8 cellular contexts compared by ENCODE assay signal in the genomic region with DNA sequence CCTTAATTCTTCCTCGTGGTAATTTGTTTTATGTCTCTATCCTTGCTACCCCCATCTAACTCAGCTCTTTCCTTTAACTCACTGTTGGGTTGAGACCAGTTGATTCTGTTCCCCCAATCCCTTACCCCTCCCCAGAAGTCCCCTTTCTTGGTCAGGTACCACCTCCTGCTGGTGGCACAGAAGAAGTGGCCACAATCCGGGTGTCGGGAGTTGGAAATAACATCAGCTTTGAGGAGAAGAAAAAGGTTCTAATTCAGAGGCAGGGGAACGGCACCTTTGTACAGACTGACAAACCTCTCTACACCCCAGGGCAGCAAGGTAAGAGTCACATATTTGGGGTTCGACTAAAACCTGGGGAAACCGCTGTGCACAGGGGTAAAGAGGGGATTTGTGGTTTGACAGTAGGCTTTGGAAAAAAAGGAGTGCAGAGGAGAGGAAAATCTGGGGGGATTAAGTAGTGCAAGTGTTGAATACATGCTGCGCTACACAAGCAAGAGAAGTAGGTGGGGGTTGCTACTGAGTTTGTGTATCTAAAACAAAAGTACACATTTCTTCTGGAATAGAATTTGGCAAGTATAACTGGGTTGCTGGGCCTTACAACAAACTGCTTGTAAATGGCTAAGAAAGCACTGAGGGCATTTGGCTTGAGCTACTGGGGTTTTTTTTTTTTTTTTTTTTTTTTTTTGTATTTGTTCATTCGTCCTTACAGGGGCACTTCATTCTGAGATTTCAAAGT. TPM values are rescaled to one million over a fixed set of nuclear protein-coding genes. Genes with fewer than 3 reads are reported as not detected.
DNase-seq lines count a peak whose midpoint lies in the region; ATAC-seq lines count a peak whose summit lies in the region.

No MANE protein-coding gene starts in this region.

- ATAC-seq in GM18502 (IDR thresholded peaks at IDR 0.05; ENCODE audit: poor library complexity, unreplicated experiment) (no peak), GM19351 (IDR thresholded peaks at IDR 0.05; ENCODE audit: unreplicated experiment) (no peak)

- DNase-seq in AG20443 (ENCODE audit: low spot score) (peak; percentile 51), KBM-7 (peak; percentile 42), dermis blood vessel endothelial cell (peak; percentile 66), medulla oblongata (ENCODE audit: extremely low spot score) (peak; percentile 76), NCI-H510A (lab: John Stamatoyannopoulos, UW) (no peak)
- no peak for DNase-seq in stimulated activated naive CD4-positive, alpha-beta T cell (lab: John Stamatoyannopoulos, UW)

- in situ Hi-C loops in KBM-7 (cut with MboI; ENCODE audit: low pct_unique_long_range_greater_than_20kb, low sequenced_read_pairs) = no loop called here

RNA-seq across cellular contexts. Expression of a gene that starts 1.3 kb away (rescaled TPM):
- total RNA-seq in dermis blood vessel endothelial cell = 0.28 TPM in 1 of 2 replicates, not detected in the other

Comparison
In these comparisons a context has a peak if more than half of its experiments do, and no peak if none do; other contexts are left out.
1. DNase-seq: peak in AG20443 (single experiment), KBM-7 (single experiment), dermis blood vessel endothelial cell (single experiment) and medulla oblongata (single experiment); none in NCI-H510A (single experiment) and stimulated activated naive CD4-positive, alpha-beta T cell (0 of 6).